Comparison of ENCODE assay signal across 8 cellular contexts in genomic region chr17:79839363-79840203, GRCh38. TPM values are rescaled to one million over a fixed set of nuclear protein-coding genes. Genes with fewer than 3 reads are reported as not detected.
DNase-seq lines count a peak whose midpoint lies in the region; ATAC-seq and TF ChIP-seq lines count a peak whose summit lies in the region.

Gene CBX4 (minus strand): TSS chr17:79839440. CDS start chr17:79839251, 189 bp downstream.

- H3K79me1 ChIP-seq in IMR-90 (ENCODE audit: low read depth in 1 of 2, low read length in 2 of 2) = peaks cover 10 to 39% of the 10 kb centered on the region in 2 experiments; a peak in 3 of 4 replicates

- H4K8ac ChIP-seq in IMR-90 (ENCODE audit: low read depth in 2 of 2, low read length in 2 of 2) = peak within 1 kb of the TSS in 1 of 2 experiments; percentile 75; a peak in 2 of 4 replicates

- no peak within 1 kb of the TSS; the same call in 1 of the 2 replicates for H4K5ac ChIP-seq in IMR-90 (ENCODE audit: low read depth, low read length)

- peak within 1 kb of the TSS; percentile 90 for H3K9ac ChIP-seq in IMR-90 (ENCODE audit: low read depth, low read length)

- H3K4ac ChIP-seq in IMR-90 (ENCODE audit: low read depth, low read length) = peak within 1 kb of the TSS; percentile 76

- BruUV-seq in IMR-90 (replicated peaks; lab: Mats Ljungman, UMichigan) (no TSS peak), OCI-LY7 (replicated peaks; lab: Mats Ljungman, UMichigan) (no TSS peak)

- H2BK120ac ChIP-seq in IMR-90 (ENCODE audit: low read depth, low read length) = peak within 1 kb of the TSS; percentile 56

- POLR2A ChIA-PET in IMR-90 (lab: Charles Lee; ENCODE audit: unreplicated experiment) = interaction anchor here (0.8 to 1.0 kb wide), 2 partner anchors 9 to 43 kb away, joined by 5 to 6 read pairs; partner anchors contain the start of gene CBX8
- POLR2A ChIA-PET in OCI-LY7 (lab: Charles Lee) = interaction anchor here (0.6 to 1.1 kb wide), 7 partner anchors 12 to 154 kb away, joined by 3 to 8 read pairs (median 3); no protein-coding TSS in a partner anchor

- 1% methylated on average over 16 of the region's 96 CpGs; no CpG with 5 or more reads in 1 of the 2 experiments for WGBS in IMR-90 (ENCODE audit: extremely low coverage in 2 of 2, insufficient read length in 1 of 2), 2 experiments

- peak within 1 kb of the TSS; percentile 98 for H3K23ac ChIP-seq in IMR-90 (ENCODE audit: low read depth, low read length)

- peak within 1 kb of the TSS; percentile 75; the same call in 1 of the 2 replicates for H3K18ac ChIP-seq in IMR-90 (ENCODE audit: low read depth, low read length)

- peak within 1 kb of the TSS; percentile 76 for H3K27ac ChIP-seq in IMR-90 (ENCODE audit: insufficient read depth, low read length)
- H3K27ac ChIP-seq in OCI-LY7 (ENCODE audit: low read depth, low read length, poor library complexity, severe bottlenecking) = peak within 1 kb of the TSS; percentile 91
- peak within 1 kb of the TSS; percentile 91 for H3K27ac ChIP-seq in epithelial cell of prostate

- H3K4me1 ChIP-seq in IMR-90 (ENCODE audit: control insufficient read depth, insufficient read depth, low read length) = peaks cover 23% of the 10 kb centered on the region
- H3K4me1 ChIP-seq in OCI-LY7 (ENCODE audit: insufficient read depth, low read length, poor library complexity, severe bottlenecking) = peaks cover 24% of the 10 kb centered on the region

- H3K4me2 ChIP-seq in IMR-90 (ENCODE audit: low read depth, low read length) (peak within 1 kb of the TSS; percentile 89), OCI-LY7 (ENCODE audit: low read length) (peak within 1 kb of the TSS; percentile 91)

- H4K20me1 ChIP-seq in IMR-90 (ENCODE audit: insufficient read depth, low read length) (peaks cover 39% of the 10 kb centered on the region), OCI-LY7 (ENCODE audit: insufficient read depth, low read length) (peaks cover 13% of the 10 kb centered on the region)

- TF ChIP-seq RAD21 in IMR-90 (IDR thresholded peaks at IDR 0.05; ENCODE audit: low read length) = peak; percentile 35

- H3K56ac ChIP-seq in IMR-90 (ENCODE audit: extremely low read depth, insufficient read depth, low read length) = peak within 1 kb of the TSS; percentile 96

- 0 out of 2 replicates have a peak, but pooled peaks cover 2% of the 10 kb centered on the region for H3K9me1 ChIP-seq in IMR-90 (ENCODE audit: insufficient read depth, low read length)

- TF ChIP-seq CTCF in IMR-90 (conservative IDR thresholded peaks at IDR 0.05; ENCODE audit: low read depth, low read length) (peak; percentile 70), OCI-LY7 (conservative IDR thresholded peaks at IDR 0.05; ENCODE audit: low read length) (peak; percentile 78)

- peak within 1 kb of the TSS; percentile 83 for H4K91ac ChIP-seq in IMR-90 (ENCODE audit: insufficient read depth, low read depth, low read length)

- CTCF ChIA-PET in IMR-90 (lab: Yijun Ruan, JAX) (interaction anchor here (1.4 to 2.5 kb wide), 4 partner anchors 10 to 154 kb away, joined by 3 to 12 read pairs (median 6); no protein-coding TSS in a partner anchor), OCI-LY7 (lab: Charles Lee; ENCODE audit: unreplicated experiment) (interaction anchor here (0.6 to 1.0 kb wide), 5 partner anchors 10 to 1470 kb away, joined by 3 to 6 read pairs (median 4); no protein-coding TSS in a partner anchor)

- H2BK15ac ChIP-seq in IMR-90 (ENCODE audit: low read depth, low read length) = peak within 1 kb of the TSS; percentile 68; the same call in 1 of the 3 replicates

- peak; percentile 75 for DNase-seq in COLO829 (ENCODE audit: low spot score)
- DNase-seq in IMR-90 = peak; percentile 90
- DNase-seq in OCI-LY7 (ENCODE audit: low spot score) = peak; percentile 98
- peak; percentile 87 for DNase-seq in activated T-cell treated with anti-CD3 and anti-CD28 coated beads for 24 hours (ENCODE audit: low read depth)
- DNase-seq in epithelial cell of prostate (ENCODE audit: low read depth, low spot score) = peak; percentile 66
- DNase-seq in mucosa of gallbladder (ENCODE audit: low spot score) = peak; percentile 96
- DNase-seq in stimulated activated CD8-positive, alpha-beta memory T cell treated with anti-CD3 and anti-CD28 coated beads, Interleukin-4, amount 100 ng/mL, for 24 hours (ENCODE audit: low read depth) = peak; percentile 86

- peaks cover 40% of the 10 kb centered on the region for H3K27me3 ChIP-seq in IMR-90 (ENCODE audit: control insufficient read depth, insufficient read depth, low read length)

- peak within 1 kb of the TSS; percentile 89 for H3K14ac ChIP-seq in IMR-90 (replicated peaks; ENCODE audit: low read depth, low read length)

- TF ChIP-seq POLR2A in IMR-90 (IDR thresholded peaks at IDR 0.05; ENCODE audit: low read depth, low read length) = peak; percentile 92

- in situ Hi-C loops in IMR-90 (cut with MboI; ENCODE audit: low sequenced_read_pairs) = loop anchor here (10.0 kb wide), 1 partner anchor 145 kb away; no protein-coding TSS in a partner anchor

- H3K4me3 ChIP-seq in IMR-90 (ENCODE audit: insufficient read depth, low read depth, low read length) = peak within 1 kb of the TSS; percentile 79
- H3K4me3 ChIP-seq in OCI-LY7 (ENCODE audit: low read depth, low read length, poor library complexity, severe bottlenecking) = peak within 1 kb of the TSS; percentile 84

- H2BK20ac ChIP-seq in IMR-90 (ENCODE audit: low read depth, low read length) = peak within 1 kb of the TSS; percentile 42; the same call in 1 of the 2 replicates

- H3K9me3 ChIP-seq in IMR-90 (ENCODE audit: control insufficient read depth, insufficient read depth, low read length) = peaks cover 6% of the 10 kb centered on the region; the same call in 1 of the 2 replicates
- no peaks in the 10 kb centered on the region for H3K9me3 ChIP-seq in OCI-LY7 (ENCODE audit: low read length)

- H3K36me3 ChIP-seq in IMR-90 (ENCODE audit: control insufficient read depth, insufficient read depth, low read length) = peaks cover 7% of the 10 kb centered on the region; the same call in 1 of the 2 replicates
- H3K36me3 ChIP-seq in OCI-LY7 (ENCODE audit: insufficient read depth, low read length) = peaks cover 36% of the 10 kb centered on the region

- H2AFZ ChIP-seq in IMR-90 (replicated peaks; ENCODE audit: low read length, poor library complexity) (peak within 1 kb of the TSS; percentile 92), OCI-LY7 (ENCODE audit: low read length) (peak within 1 kb of the TSS; percentile 61; the same call in 1 of the 2 replicates)

- H2BK5ac ChIP-seq in IMR-90 (ENCODE audit: low read depth, low read length, poor library complexity, severe bottlenecking) = peak within 1 kb of the TSS; percentile 82

- H2AK5ac ChIP-seq in IMR-90 (ENCODE audit: low read depth, low read length) = peak within 1 kb of the TSS; percentile 77; the same call in 1 of the 2 replicates

- dilution Hi-C loops in IMR-90 (cut with HindIII; ENCODE audit: low sequenced_read_pairs, unreplicated experiment) = no loop called here

- intact Hi-C loops in IMR-90 (cut with micrococcal nuclease) (loop anchor here (1.0 to 5.0 kb wide), 3 partner anchors 46 to 153 kb away; no protein-coding TSS in a partner anchor), OCI-LY7 (cut with micrococcal nuclease; ENCODE audit: unreplicated experiment) (loop anchor here (5.0 kb wide), 1 partner anchor 153 kb away; no protein-coding TSS in a partner anchor)

- H3K79me2 ChIP-seq in OCI-LY7 (ENCODE audit: insufficient read depth, low read depth, low read length) = peaks cover 30% of the 10 kb centered on the region

- peak; percentile 53 for ATAC-seq in GM21381 (IDR thresholded peaks at IDR 0.05; ENCODE audit: unreplicated experiment)
- peak; percentile 85 for ATAC-seq in IMR-90 (ENCODE audit: low read depth)

- H2AK9ac ChIP-seq in IMR-90 (replicated peaks; ENCODE audit: low read depth, low read length, poor library complexity) = peak within 1 kb of the TSS; percentile 94

- H3K9me2 ChIP-seq in OCI-LY7 (ENCODE audit: insufficient read depth, low read length) = no peaks in the 10 kb centered on the region

TF ChIP-seq in IMR-90, 13 proteins besides CTCF, POLR2A, EP300 and RAD21:
- TF ChIP-seq BHLHE40 (IDR thresholded peaks at IDR 0.05; ENCODE audit: low read depth, low read length) = 0 out of 2 replicates have a peak, but pooled peaks have one; percentile 32
- no peak for TF ChIP-seq RFX5 (IDR thresholded peaks at IDR 0.05; ENCODE audit: low read depth, low read length)
- TF ChIP-seq SMC3 (IDR thresholded peaks at IDR 0.05; ENCODE audit: low read depth, low read length) = peak; percentile 22; the same call in 1 of the 2 replicates
- peak; percentile 81 for TF ChIP-seq MAZ (IDR thresholded peaks at IDR 0.05; ENCODE audit: borderline replicate concordance, low read depth, low read length)
- TF ChIP-seq RCOR1 (IDR thresholded peaks at IDR 0.05; ENCODE audit: insufficient replicate concordance, low read length) = no peak
- TF ChIP-seq ELK1 (IDR thresholded peaks at IDR 0.05; ENCODE audit: borderline replicate concordance, low read depth, low read length) = no peak
- peak; percentile 95 for TF ChIP-seq CEBPB (IDR thresholded peaks at IDR 0.05; ENCODE audit: low read depth, low read length)

RNA-seq across cellular contexts. Expression of gene CBX4, which starts in this region (rescaled TPM):
- 3.2 and 5.3 TPM in 2 replicates for total RNA-seq in IMR-90 (2012; rRNA removed)
- 9.4 and 12.9 TPM in 2 replicates for polyA plus RNA-seq in IMR-90 (2012; rRNA removed)
- 13.2 and 18.5 TPM in 2 replicates for polyA plus RNA-seq in IMR-90 (2012; cell fraction: cytosol; rRNA removed)
- polyA plus RNA-seq in IMR-90 (2012; cell fraction: nucleus; rRNA removed; ENCODE audit: low replicate concordance) = 21.8 and 29.2 TPM in 2 replicates
- total RNA-seq in OCI-LY7 (2014; rRNA removed; shearing (Covaris generic)) = 98.9 and 109 TPM in 2 replicates
- 110 and 121 TPM in 2 replicates for total RNA-seq in OCI-LY7 (2022)
- total RNA-seq in mucosa of gallbladder = 36.7 TPM

Comparison
In these comparisons a context has a peak if more than half of its experiments do, and no peak if none do; other contexts are left out.
1. Peak in every context shown above with its lines: DNase-seq, ATAC-seq, H3K4me3 ChIP-seq and H3K27ac ChIP-seq.